ENCODE assay signal across 23 cellular contexts in the genomic region with DNA sequence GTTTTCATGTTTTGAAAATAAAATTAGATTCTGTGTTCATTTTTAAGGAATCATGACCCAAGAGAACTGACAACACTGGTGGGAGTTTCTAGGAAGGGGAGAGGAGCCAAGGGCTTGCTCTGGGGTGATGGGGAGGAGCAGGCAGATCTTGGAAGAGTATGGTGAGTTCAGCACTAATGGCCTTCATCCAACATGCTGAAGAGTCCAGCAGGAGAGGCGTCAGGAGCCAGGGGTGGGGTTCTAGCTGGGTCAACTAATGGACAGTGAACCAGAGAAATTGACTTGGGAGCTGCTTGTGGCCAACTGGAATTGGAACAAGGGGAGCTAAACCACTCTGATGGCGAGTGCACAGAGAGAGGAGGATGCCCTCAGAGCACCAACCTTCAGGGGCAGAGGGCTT.
DNase-seq lines count a peak whose midpoint lies in the region; ATAC-seq and TF ChIP-seq lines count a peak whose summit lies in the region.
"Had no signal": no experiment of that assay in that cellular context is flagged by ENCODE, and none has a peak within 500 bp of the region (broad histone marks: within the 10 kb centered on the region; RNA-seq: fewer than 3 reads in every experiment).

No MANE protein-coding gene starts in this region.

- peaks cover 0 to 15% (median 7%) of the 10 kb centered on the region in 9 donors for H3K4me1 ChIP-seq in heart right ventricle
- H3K4me1 ChIP-seq in vagina: peaks cover 37% of the 10 kb centered on the region

- H3K36me3 ChIP-seq in heart right ventricle: no peaks in the 10 kb centered on the region
- no peaks in the 10 kb centered on the region for H3K36me3 ChIP-seq in vagina

- WGBS in heart right ventricle, 2 donors: 60 to 62% methylated on average over 2 of the region's 2 CpGs

- H3K4me3 ChIP-seq in heart right ventricle: no peak overlapping the region
- H3K4me3 ChIP-seq in vagina: no peak overlapping the region

- H3K27me3 ChIP-seq in heart right ventricle (no peaks in the 10 kb centered on the region), vagina (no peaks in the 10 kb centered on the region)

- no peak for TF ChIP-seq POLR2A in vagina (IDR thresholded peaks at IDR 0.05)

- CTCF ChIA-PET in MCF 10A (lab: Yijun Ruan, JAX): no interaction called here

- H3K4me3 Mint-ChIP-seq in nephron (no peak overlapping the region), MCF 10A (ENCODE audit: unreplicated experiment) (no peak overlapping the region)
- H3K4me3 Mint-ChIP-seq: activated CD4-positive, alpha-beta memory T cell treated with anti-CD3 and anti-CD28 coated beads for 36 hours; brain; CD4-positive, alpha-beta memory T cell; IgD-negative memory B cell; naive thymus-derived CD8-positive, alpha-beta T cell; stimulated activated naive B cell treated with anti-CD40 and anti-IgM and Interleukin-4, amounts not matched to agents 10 μg/mL and 1 μg/mL and 100 μg/mL, for 72 hours had no signal

- H3K4me1 Mint-ChIP-seq in nephron: peaks cover 63% of the 10 kb centered on the region
- peaks cover 24% of the 10 kb centered on the region for H3K4me1 Mint-ChIP-seq in MCF 10A (ENCODE audit: insufficient read depth, unreplicated experiment)
- H3K4me1 Mint-ChIP-seq: CD4-positive, alpha-beta memory T cell; IgD-negative memory B cell; naive thymus-derived CD8-positive, alpha-beta T cell had no signal

- no peak for TF ChIP-seq CTCF in heart right ventricle (IDR thresholded peaks at IDR 0.05)
- TF ChIP-seq CTCF in nephron (IDR thresholded peaks at IDR 0.05; ENCODE audit: unreplicated experiment in 3 of 3): no peak
- TF ChIP-seq CTCF in vagina (IDR thresholded peaks at IDR 0.05): no peak
- TF ChIP-seq CTCF in MCF 10A (IDR thresholded peaks at IDR 0.05; ENCODE audit: unreplicated experiment): no peak

- BruUV-seq in MCF 10A (replicated peaks; lab: Mats Ljungman, UMichigan): no TSS peak

- peak in 7 of 8 donors; percentile 55 to 91 (median 70) for ATAC-seq in heart right ventricle
- ATAC-seq in GM18519 (IDR thresholded peaks at IDR 0.05; ENCODE audit: low FRiP score, unreplicated experiment): no peak
- ATAC-seq: activated CD4-positive, CD25-positive, alpha-beta regulatory T cell treated with anti-CD3 and anti-CD28 coated beads, Interleukin-2, amount 50 U/mL, for 24 hours; esophagus mucosa; naive thymus-derived CD8-positive, alpha-beta T cell; PC-3; stimulated activated naive B cell treated with anti-CD40 and anti-IgM and Interleukin-4, amounts not matched to agents 10 μg/mL and 1 μg/mL and 100 μg/mL, for 72 hours had no signal

- DNase-seq in activated CD8-positive, alpha-beta memory T cell treated with anti-CD3 and anti-CD28 coated beads, Interleukin-2, amount 50 U/mL, for 48 hours: peak; percentile 15
- no peak for DNase-seq in activated CD8-positive, alpha-beta memory T cell treated with anti-CD3 and anti-CD28 coated beads, Interleukin-2, amount 50 U/mL, for 4 hours
- no peak for DNase-seq in heart right ventricle
- no peak for DNase-seq in vagina (ENCODE audit: extremely low spot score in 2 of 2)
- no peak for DNase-seq in MCF 10A (ENCODE audit: unreplicated experiment)
- no peak for DNase-seq in HK-2 (ENCODE audit: unreplicated experiment)
- DNase-seq: activated CD4-positive, alpha-beta memory T cell treated with anti-CD3 and anti-CD28 coated beads for 36 hours; CD4-positive, alpha-beta memory T cell; effector CD8-positive, alpha-beta T cell; kidney glomerular epithelial cell; naive thymus-derived CD8-positive, alpha-beta T cell; NCI-H1105 treated with DMSO at 0.1 percent for 48 hours; PC-3; stimulated activated CD4-positive, alpha-beta T cell treated with anti-CD3 and anti-CD28 coated beads, Interleukin-12 subunit alpha, Interleukin-12 subunit beta, amount 100 ng/mL, for 4 hours; stimulated activated CD4-positive, alpha-beta T cell treated with anti-CD3 and anti-CD28 coated beads, Interleukin-4, amount 100 ng/mL, for 24 hours; stimulated activated naive B cell treated with anti-CD40 and anti-IgM and Interleukin-4, amounts not matched to agents 10 μg/mL and 1 μg/mL and 100 μg/mL, for 72 hours had no signal

- H3K27ac ChIP-seq in heart right ventricle: no peak overlapping the region
- H3K27ac ChIP-seq in vagina: peak overlapping the region; percentile 68
- H3K27ac ChIP-seq: 22Rv1 had no signal

- POLR2A ChIA-PET in MCF 10A (lab: Yijun Ruan, JAX): interaction anchor here (1.3 kb wide), 1 partner anchor 12 kb away, joined by 3 read pairs; no protein-coding TSS in a partner anchor

- H3K9me3 ChIP-seq in heart right ventricle: no peaks in the 10 kb centered on the region
- no peaks in the 10 kb centered on the region for H3K9me3 ChIP-seq in vagina

- H3K27me3 Mint-ChIP-seq in nephron (ENCODE audit: low read depth): no peaks in the 10 kb centered on the region
- H3K27me3 Mint-ChIP-seq in MCF 10A (ENCODE audit: insufficient read depth, unreplicated experiment): no peaks in the 10 kb centered on the region
- H3K27me3 Mint-ChIP-seq: brain had no signal

- peak overlapping the region in 2 of 3 experiments; percentile 87 to 93 for H3K27ac Mint-ChIP-seq in nephron
- H3K27ac Mint-ChIP-seq in MCF 10A (ENCODE audit: low read depth, unreplicated experiment): no peak overlapping the region
- H3K27ac Mint-ChIP-seq: activated CD4-positive, alpha-beta memory T cell treated with anti-CD3 and anti-CD28 coated beads for 36 hours; IgD-negative memory B cell; naive thymus-derived CD8-positive, alpha-beta T cell; stimulated activated naive B cell treated with anti-CD40 and anti-IgM and Interleukin-4, amounts not matched to agents 10 μg/mL and 1 μg/mL and 100 μg/mL, for 72 hours had no signal

- peaks cover 4% of the 10 kb centered on the region for H3K9me3 Mint-ChIP-seq in nephron
- no peaks in the 10 kb centered on the region for H3K9me3 Mint-ChIP-seq in MCF 10A (ENCODE audit: unreplicated experiment)
- H3K9me3 Mint-ChIP-seq: activated CD4-positive, alpha-beta memory T cell treated with anti-CD3 and anti-CD28 coated beads for 36 hours; CD4-positive, alpha-beta memory T cell had no signal

- intact Hi-C loops in heart right ventricle (cut with DNase I) (no loop called here), vagina (cut with DNase I) (no loop called here), MCF 10A (cut with micrococcal nuclease) (no loop called here)

- H3K36me3 Mint-ChIP-seq in nephron (ENCODE audit: low read depth) (no peaks in the 10 kb centered on the region), MCF 10A (ENCODE audit: insufficient read depth, unreplicated experiment) (no peaks in the 10 kb centered on the region)
- H3K36me3 Mint-ChIP-seq: activated CD4-positive, alpha-beta memory T cell treated with anti-CD3 and anti-CD28 coated beads for 36 hours; CD4-positive, alpha-beta memory T cell; naive thymus-derived CD8-positive, alpha-beta T cell; stimulated activated naive B cell treated with anti-CD40 and anti-IgM and Interleukin-4, amounts not matched to agents 10 μg/mL and 1 μg/mL and 100 μg/mL, for 72 hours had no signal
